Comparison of ENCODE assay signal across 13 cellular contexts in genomic region chr7:132393789-132394261, GRCh38.
DNase-seq lines count a peak whose midpoint lies in the region; ATAC-seq and TF ChIP-seq lines count a peak whose summit lies in the region.
"Had no signal": no experiment of that assay in that cellular context is flagged by ENCODE, and none has a peak within 500 bp of the region (broad histone marks: within the 10 kb centered on the region; RNA-seq: fewer than 3 reads in every experiment).

No MANE protein-coding gene starts in this region.

- intact Hi-C loops in esophagus squamous epithelium (cut with DNase I): no loop called here

- no peaks in the 10 kb centered on the region for H3K79me1 ChIP-seq in mesenchymal stem cell (replicated peaks; ENCODE audit: low read length, poor library complexity, severe bottlenecking)

- H3K4ac ChIP-seq in mesenchymal stem cell (ENCODE audit: low read depth in 1 of 2, low read length in 2 of 2): no peak overlapping the region

- WGBS in esophagus squamous epithelium, 2 donors: 44% methylated on average over 8 to 9 of the region's 9 CpGs
- WGBS in mesenchymal stem cell: 83% methylated on average over 8 of the region's 9 CpGs
- 32 to 37% methylated on average over 9 of the region's 9 CpGs for WGBS in tibial nerve, 2 donors

- no peak overlapping the region for H2AK5ac ChIP-seq in mesenchymal stem cell (ENCODE audit: low read length, severe bottlenecking)

- H3K18ac ChIP-seq in mesenchymal stem cell (ENCODE audit: low read depth in 1 of 2, low read length in 2 of 2): no peak overlapping the region

- peak overlapping the region; percentile 60 for H3K9ac ChIP-seq in mesenchymal stem cell (ENCODE audit: low read length)

- H4K91ac ChIP-seq in mesenchymal stem cell (ENCODE audit: low read length): no peak overlapping the region

- no peak overlapping the region for H3K23ac ChIP-seq in mesenchymal stem cell (ENCODE audit: low read length in 2 of 2)

- TF ChIP-seq EP300 in tibial nerve (IDR thresholded peaks at IDR 0.05): peak in 1 of 2 donors; percentile 81

- H3K27me3 ChIP-seq in esophagus squamous epithelium: peaks cover 0 to 4% (median 0%) of the 10 kb centered on the region in 4 donors
- H3K27me3 ChIP-seq in mesenchymal stem cell (ENCODE audit: control insufficient read depth in 1 of 2, insufficient read depth in 1 of 2, low read length in 2 of 2): no peaks in the 10 kb centered on the region
- no peaks in the 10 kb centered on the region for H3K27me3 ChIP-seq in tibial nerve
- H3K27me3 ChIP-seq: Peyer's patch had no signal

- no peak overlapping the region for H3K4me3 ChIP-seq in esophagus squamous epithelium
- peak overlapping the region in 1 of 2 experiments; percentile 49 for H3K4me3 ChIP-seq in mesenchymal stem cell (ENCODE audit: insufficient read depth in 1 of 2, low read depth in 1 of 2, low read length in 2 of 2)
- H3K4me3 ChIP-seq in tibial nerve: no peak overlapping the region
- H3K4me3 ChIP-seq: Peyer's patch had no signal

- no peak overlapping the region for H2BK120ac ChIP-seq in mesenchymal stem cell (ENCODE audit: low read depth, low read length)

- H2AFZ ChIP-seq in mesenchymal stem cell (ENCODE audit: low read depth, low read length): no peak overlapping the region

- H2BK5ac ChIP-seq in mesenchymal stem cell (ENCODE audit: low read depth, low read length, poor library complexity, severe bottlenecking): no peak overlapping the region

- H3K9me3 ChIP-seq in esophagus squamous epithelium (no peaks in the 10 kb centered on the region), mesenchymal stem cell (ENCODE audit: control insufficient read depth, low read length) (no peaks in the 10 kb centered on the region), tibial nerve (no peaks in the 10 kb centered on the region)
- H3K9me3 ChIP-seq: Peyer's patch had no signal

- TF ChIP-seq POLR2A in esophagus squamous epithelium (IDR thresholded peaks at IDR 0.05) (no peak), tibial nerve (IDR thresholded peaks at IDR 0.05) (no peak)

- H4K8ac ChIP-seq in mesenchymal stem cell (ENCODE audit: low read length): no peak overlapping the region

- DNase-seq in NCI-H82 (lab: John Stamatoyannopoulos, UW) (peak; percentile 18), NCI-H82 treated with DMSO at 0.1 percent for 48 hours (lab: John Stamatoyannopoulos, UW; ENCODE audit: unreplicated experiment) (no peak), esophagus squamous epithelium (lab: John Stamatoyannopoulos, UW) (no peak), mesenchymal stem cell (no peak), tibial nerve (ENCODE audit: low spot score in 2 of 2) (peak; percentile 25 to 72), NCI-H187 (lab: John Stamatoyannopoulos, UW) (no peak), kidney tubule cell (ENCODE audit: low spot score) (no peak)
- DNase-seq: foreskin melanocyte, mammary epithelial cell, NCI-H2029, Peyer's patch had no signal

- ATAC-seq in HG03469 (IDR thresholded peaks at IDR 0.05; ENCODE audit: unreplicated experiment): no peak

- no peak overlapping the region for H3K4me2 ChIP-seq in mesenchymal stem cell (ENCODE audit: low read length, poor library complexity, severe bottlenecking)

- peaks cover 3 to 26% (median 3%) of the 10 kb centered on the region in 3 donors for H3K4me1 ChIP-seq in esophagus squamous epithelium
- H3K4me1 ChIP-seq in mesenchymal stem cell (ENCODE audit: control insufficient read depth, insufficient read depth, low read depth, low read length): peaks cover 2% of the 10 kb centered on the region
- H3K4me1 ChIP-seq in tibial nerve: peaks cover 0 to 21% (median 4%) of the 10 kb centered on the region in 4 donors

- H3K36me3 ChIP-seq in esophagus squamous epithelium (no peaks in the 10 kb centered on the region), mesenchymal stem cell (ENCODE audit: control insufficient read depth in 1 of 2, insufficient read depth in 2 of 2, low read depth in 1 of 2, low read length in 2 of 2) (no peaks in the 10 kb centered on the region), tibial nerve (no peaks in the 10 kb centered on the region)
- H3K36me3 ChIP-seq: Peyer's patch had no signal

- no peak for TF ChIP-seq CTCF in esophagus squamous epithelium (IDR thresholded peaks at IDR 0.05)
- TF ChIP-seq CTCF in tibial nerve (IDR thresholded peaks at IDR 0.05): no peak

- H3K27ac ChIP-seq in esophagus squamous epithelium: peak overlapping the region; percentile 30 to 81 (median 61)
- no peak overlapping the region for H3K27ac ChIP-seq in mesenchymal stem cell (ENCODE audit: low read length, poor library complexity, severe bottlenecking)
- H3K27ac ChIP-seq in tibial nerve: no peak overlapping the region
- H3K27ac ChIP-seq: VCaP had no signal

- H2BK15ac ChIP-seq in mesenchymal stem cell (ENCODE audit: low read depth, poor library complexity, severe bottlenecking): no peak overlapping the region

- H2BK12ac ChIP-seq in mesenchymal stem cell (ENCODE audit: low read length in 2 of 2): no peak overlapping the region

- no peak overlapping the region for H3K14ac ChIP-seq in mesenchymal stem cell (ENCODE audit: low read length in 2 of 2)

Comparison
In these comparisons a context has a peak if more than half of its experiments do, and no peak if none do; other contexts are left out.
1. DNase-seq: peak in NCI-H82 (single experiment) and tibial nerve (2 of 2); none in NCI-H82 treated with DMSO at 0.1 percent for 48 hours (single experiment), esophagus squamous epithelium (single experiment), mesenchymal stem cell (single experiment), NCI-H187 (0 of 2) and kidney tubule cell (single experiment).
2. H3K27ac ChIP-seq: peak in esophagus squamous epithelium (4 of 4); none in mesenchymal stem cell (single experiment) and tibial nerve (0 of 4).